In the genomic region with DNA sequence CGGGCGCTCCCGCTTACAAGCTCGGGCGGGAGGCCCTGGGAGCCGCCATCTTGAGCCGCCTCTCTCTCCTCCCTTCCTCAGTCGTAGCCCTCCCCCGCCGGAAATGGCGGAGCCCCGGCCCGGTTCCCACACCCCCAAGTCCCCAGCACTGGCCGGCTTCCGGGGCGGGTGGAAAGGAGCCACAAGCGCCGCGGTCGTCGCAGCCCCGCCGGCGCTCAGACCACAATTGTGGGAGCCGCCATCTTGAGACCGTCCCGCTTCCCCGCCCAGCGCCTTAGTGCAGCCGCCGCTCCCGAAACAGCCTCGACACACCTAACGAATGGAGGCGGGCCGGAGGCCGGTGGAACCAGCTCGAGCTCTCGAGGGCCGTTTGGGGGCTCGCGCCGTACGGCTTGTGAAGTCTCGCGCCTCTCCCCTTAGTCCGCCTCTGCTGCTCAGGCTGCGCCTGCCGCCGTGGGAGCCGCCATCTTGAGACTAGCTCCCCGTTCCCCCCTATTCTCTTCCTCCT, we compare ENCODE assay signal across 8 cellular contexts. TPM values are rescaled to one million over a fixed set of nuclear protein-coding genes. Genes with fewer than 3 reads are reported as not detected.
DNase-seq lines count a peak whose midpoint lies in the region; ATAC-seq lines count a peak whose summit lies in the region.

No MANE protein-coding gene starts in this region.

- H3K27me3 Mint-ChIP-seq in activated CD8-positive, alpha-beta T cell treated with anti-CD3 and anti-CD28 coated beads, Interleukin-2, amount 10 ng/mL, durations not matched to agents 7 days and 5 days (ENCODE audit: low read depth), result no peaks in the 10 kb centered on the region

- POLR2A ChIA-PET in activated CD8-positive, alpha-beta T cell treated with anti-CD3 and anti-CD28 coated beads, Interleukin-2, amount 10 ng/mL, durations not matched to agents 7 days and 5 days (lab: Charles Lee), result interaction anchor here (0.6 to 9.0 kb wide), 7 partner anchors 12 to 441 kb away, joined by 3 to 117 read pairs (median 6); a partner anchor contains a TSS

- no peaks in the 10 kb centered on the region for H3K9me3 Mint-ChIP-seq in activated CD8-positive, alpha-beta T cell treated with anti-CD3 and anti-CD28 coated beads, Interleukin-2, amount 10 ng/mL, durations not matched to agents 7 days and 5 days (ENCODE audit: insufficient read depth)

- no peaks in the 10 kb centered on the region for H3K9me3 ChIP-seq in ectodermal cell (ENCODE audit: control insufficient read depth, low read length)

- H3K4me1 ChIP-seq in ectodermal cell (ENCODE audit: control insufficient read depth, insufficient read depth, low read length), result peaks cover 21% of the 10 kb centered on the region

- H3K4me3 Mint-ChIP-seq in activated CD8-positive, alpha-beta T cell treated with anti-CD3 and anti-CD28 coated beads, Interleukin-2, amount 10 ng/mL, durations not matched to agents 7 days and 5 days, result peak overlapping the region; percentile 100

- H3K27ac ChIP-seq in ectodermal cell (ENCODE audit: insufficient read depth, low read depth, low read length, poor library complexity, severe bottlenecking), result peak overlapping the region; percentile 99

- peak; percentile 24 for ATAC-seq in HG03442 (IDR thresholded peaks at IDR 0.05; ENCODE audit: unreplicated experiment)
- peak; percentile 39 for ATAC-seq in activated CD8-positive, alpha-beta T cell treated with anti-CD3 and anti-CD28 coated beads, Interleukin-2, amount 10 ng/mL, durations not matched to agents 7 days and 5 days

- peak overlapping the region; percentile 100 for H3K27ac Mint-ChIP-seq in activated CD8-positive, alpha-beta T cell treated with anti-CD3 and anti-CD28 coated beads, Interleukin-2, amount 10 ng/mL, durations not matched to agents 7 days and 5 days

- CTCF ChIA-PET in activated CD8-positive, alpha-beta T cell treated with anti-CD3 and anti-CD28 coated beads, Interleukin-2, amount 10 ng/mL, durations not matched to agents 7 days and 5 days (lab: Charles Lee), result interaction anchor here (1.0 to 7.0 kb wide), 5 partner anchors 10 to 46 kb away, joined by 4 to 37 read pairs (median 5); a partner anchor contains a TSS

- H3K36me3 Mint-ChIP-seq in activated CD8-positive, alpha-beta T cell treated with anti-CD3 and anti-CD28 coated beads, Interleukin-2, amount 10 ng/mL, durations not matched to agents 7 days and 5 days (ENCODE audit: low read depth), result peaks cover 44% of the 10 kb centered on the region

- DNase-seq in Ammon's horn (ENCODE audit: low spot score), result peak; percentile 83
- DNase-seq in GM19238 (ENCODE audit: insufficient read length, low spot score), result peak; percentile 96
- peak; percentile 23 for DNase-seq in NCI-H748 treated with DMSO at 0.1 percent for 48 hours (lab: John Stamatoyannopoulos, UW)
- peak; percentile 89 for DNase-seq in activated CD8-positive, alpha-beta T cell treated with anti-CD3 and anti-CD28 coated beads, Interleukin-2, amount 10 ng/mL, durations not matched to agents 7 days and 5 days
- peak; percentile 91 for DNase-seq in medulla oblongata (ENCODE audit: extremely low spot score)
- DNase-seq in stimulated activated CD4-positive, alpha-beta T cell treated with anti-CD3 and anti-CD28 coated beads, TNF-alpha, amount 100 ng/mL, for 48 hours (ENCODE audit: low read depth in 3 of 3), result peak; percentile 61 to 87 (median 79)

- H3K4me1 Mint-ChIP-seq in activated CD8-positive, alpha-beta T cell treated with anti-CD3 and anti-CD28 coated beads, Interleukin-2, amount 10 ng/mL, durations not matched to agents 7 days and 5 days (ENCODE audit: low read depth), result peaks cover 37% of the 10 kb centered on the region

- H3K36me3 ChIP-seq in ectodermal cell (ENCODE audit: control insufficient read depth, insufficient read depth, low read length), result no peaks in the 10 kb centered on the region

- no peaks in the 10 kb centered on the region for H3K27me3 ChIP-seq in ectodermal cell (ENCODE audit: control insufficient read depth, insufficient read depth, low read length, poor library complexity, severe bottlenecking)

- 0% methylated on average over 52 of the region's 52 CpGs for WGBS in ectodermal cell, 2 experiments

- H3K4me3 ChIP-seq in ectodermal cell (ENCODE audit: insufficient read depth, low read depth, low read length), result peak overlapping the region; percentile 59

RNA-seq across cellular contexts. Expression of a gene that starts 0.4 kb away (rescaled TPM):
- total RNA-seq in activated CD8-positive, alpha-beta T cell treated with anti-CD3 and anti-CD28 coated beads, Interleukin-2, amount 10 ng/mL, durations not matched to agents 7 days and 5 days, result 100 to 1,000 TPM; 141 to 146 TPM
- polyA plus RNA-seq in ectodermal cell (2013, experiment 1 of 4), result 85.2 TPM
- 86.5 TPM for polyA plus RNA-seq in ectodermal cell (2013, experiment 2 of 4)
- polyA plus RNA-seq in ectodermal cell (2013, experiment 3 of 4), result 61.4 TPM
- 68.1 TPM for polyA plus RNA-seq in ectodermal cell (2013, experiment 4 of 4)

RNA-seq across cellular contexts. Expression of a gene that starts 1.4 kb away (rescaled TPM):
- 1 to 10 TPM; 5.9 to 6.2 TPM for total RNA-seq in activated CD8-positive, alpha-beta T cell treated with anti-CD3 and anti-CD28 coated beads, Interleukin-2, amount 10 ng/mL, durations not matched to agents 7 days and 5 days
- polyA plus RNA-seq in ectodermal cell (2013, experiment 1 of 4), result 9.8 TPM
- polyA plus RNA-seq in ectodermal cell (2013, experiment 2 of 4), result 7.9 TPM
- 6.5 TPM for polyA plus RNA-seq in ectodermal cell (2013, experiment 3 of 4)
- 6.7 TPM for polyA plus RNA-seq in ectodermal cell (2013, experiment 4 of 4)

RNA-seq across cellular contexts. Expression of a gene that starts 26.7 kb away (rescaled TPM):
- 10 to 100 TPM; 12.1 to 13.6 TPM for total RNA-seq in activated CD8-positive, alpha-beta T cell treated with anti-CD3 and anti-CD28 coated beads, Interleukin-2, amount 10 ng/mL, durations not matched to agents 7 days and 5 days
- polyA plus RNA-seq in ectodermal cell (2013, experiment 1 of 4), result 5.0 TPM
- polyA plus RNA-seq in ectodermal cell (2013, experiment 2 of 4), result 7.5 TPM
- 5.1 TPM for polyA plus RNA-seq in ectodermal cell (2013, experiment 3 of 4)
- polyA plus RNA-seq in ectodermal cell (2013, experiment 4 of 4), result 7.4 TPM

RNA-seq across cellular contexts. Expression of a gene that starts 36.3 kb away (rescaled TPM):
- total RNA-seq in activated CD8-positive, alpha-beta T cell treated with anti-CD3 and anti-CD28 coated beads, Interleukin-2, amount 10 ng/mL, durations not matched to agents 7 days and 5 days, result 100 to 1,000 TPM in 1 of 2 experiments, 10 to 100 TPM in 1; 98.9 to 106 TPM
- 104 TPM for polyA plus RNA-seq in ectodermal cell (2013, experiment 1 of 4)
- 95.2 TPM for polyA plus RNA-seq in ectodermal cell (2013, experiment 2 of 4)
- polyA plus RNA-seq in ectodermal cell (2013, experiment 3 of 4), result 79.9 TPM
- 87.6 TPM for polyA plus RNA-seq in ectodermal cell (2013, experiment 4 of 4)

RNA-seq across cellular contexts. Expression of a gene that starts 45.1 kb away (rescaled TPM):
- 100 to 1,000 TPM; 317 to 324 TPM for total RNA-seq in activated CD8-positive, alpha-beta T cell treated with anti-CD3 and anti-CD28 coated beads, Interleukin-2, amount 10 ng/mL, durations not matched to agents 7 days and 5 days
- 9.0 TPM for polyA plus RNA-seq in ectodermal cell (2013, experiment 1 of 4)
- polyA plus RNA-seq in ectodermal cell (2013, experiment 2 of 4), result 14.4 TPM
- polyA plus RNA-seq in ectodermal cell (2013, experiment 3 of 4), result 10.2 TPM
- polyA plus RNA-seq in ectodermal cell (2013, experiment 4 of 4), result 9.5 TPM

Comparison
In these comparisons a context has a peak if more than half of its experiments do, and no peak if none do; other contexts are left out.
1. Peak in every context shown above with its lines: DNase-seq, ATAC-seq, H3K4me3 ChIP-seq and H3K27ac ChIP-seq.
2. DNase-seq: peak in every context shown above with its lines; median percentile 96 in GM19238; 91 in medulla oblongata; 89 in activated CD8-positive, alpha-beta T cell treated with anti-CD3 and anti-CD28 coated beads, Interleukin-2, amount 10 ng/mL, durations not matched to agents 7 days and 5 days; 83 in Ammon's horn; 79 in stimulated activated CD4-positive, alpha-beta T cell treated with anti-CD3 and anti-CD28 coated beads, TNF-alpha, amount 100 ng/mL, for 48 hours; 23 in NCI-H748 treated with DMSO at 0.1 percent for 48 hours.